8 cellular contexts compared by ENCODE assay signal in genomic region chr20:48827880-48828733, GRCh38. TPM values are rescaled to one million over a fixed set of nuclear protein-coding genes. Genes with fewer than 3 reads are reported as not detected.
DNase-seq lines count a peak whose midpoint lies in the region; ATAC-seq, FAIRE-seq and TF ChIP-seq lines count a peak whose summit lies in the region.

Gene PREX1, minus strand, starts transcription at chr20:48827999. Its CDS starts 139 bp downstream, at chr20:48827860.

- H2BK12ac ChIP-seq in H1 (ENCODE audit: low read depth, low read length), result no peak within 1 kb of the TSS

- H2BK15ac ChIP-seq in H1 (ENCODE audit: low read length), result no peak within 1 kb of the TSS

- 2% methylated on average over 51 of the region's 122 CpGs; no CpG with 5 or more reads in 1 of the 2 experiments for WGBS in H1 (ENCODE audit: extremely low coverage in 1 of 2, insufficient coverage in 1 of 2, insufficient read length in 1 of 2, insufficient replicate concordance in 2 of 2, low coverage in 1 of 2, low lambda C conversion rate in 2 of 2, missing lambda C conversion rate in 1 of 2), 2 experiments
- 0 to 1% methylated on average over 61 to 106 of the region's 122 CpGs for WGBS in mesodermal cell (ENCODE audit: insufficient coverage in 2 of 2), 2 experiments

- peaks cover 0 to 8% of the 10 kb centered on the region in 2 experiments; a peak in 2 of 4 replicates for H3K79me2 ChIP-seq in H1 (ENCODE audit: control insufficient read depth in 1 of 2, insufficient read depth in 2 of 2, low read length in 2 of 2)

- H3K4me3 ChIP-seq in H1 (ENCODE audit: extremely low read depth in 1 of 4, insufficient read depth in 2 of 4, low read depth in 3 of 4, low read length in 4 of 4) (peak within 1 kb of the TSS; percentile 61 to 85 (median 80)), mesodermal cell (ENCODE audit: extremely low read depth, insufficient read depth, low read length, poor library complexity, severe bottlenecking) (peak within 1 kb of the TSS; percentile 66)

- CTCF ChIA-PET in activated CD8-positive, alpha-beta memory T cell treated with anti-CD3 and anti-CD28 coated beads for 36 hours (lab: Charles Lee), result interaction anchor here (0.6 to 2.1 kb wide), 5 partner anchors 10 to 173 kb away, joined by 4 to 7 read pairs (median 5); no protein-coding TSS in a partner anchor
- CTCF ChIA-PET in H1 (lab: Charles Lee; ENCODE audit: partially characterized antibody), result interaction anchor here (1.1 to 4.6 kb wide), 4 partner anchors 11 to 171 kb away, joined by 3 to 35 read pairs (median 4); no protein-coding TSS in a partner anchor

- no peak within 1 kb of the TSS for H3K56ac ChIP-seq in H1 (replicated peaks; ENCODE audit: insufficient read length, low read depth, low read length)

- H2BK120ac ChIP-seq in H1 (replicated peaks; ENCODE audit: low read depth, low read length), result no peak within 1 kb of the TSS

- peak within 1 kb of the TSS; percentile 20 for H4K91ac ChIP-seq in H1 (replicated peaks; ENCODE audit: insufficient read length, low read length)

- H4K5ac ChIP-seq in H1 (ENCODE audit: insufficient read length, low read depth, low read length), result no peak within 1 kb of the TSS

- DNase-seq in NCI-H1694 treated with DMSO at 0.1 percent for 48 hours (lab: John Stamatoyannopoulos, UW) (peak; percentile 43), NCI-H1694 (lab: John Stamatoyannopoulos, UW) (no peak), NCI-H524 treated with DMSO at 0.1 percent for 48 hours (lab: John Stamatoyannopoulos, UW) (peak; percentile 43), H1 (ENCODE audit: low read depth in 1 of 2, low spot score in 2 of 2) (peak; percentile 34 to 91)
- peak; percentile 62 for DNase-seq in stimulated activated CD8-positive, alpha-beta memory T cell treated with anti-CD3 and anti-CD28 coated beads, Interleukin-15, amount 100 ng/mL, for 1 hour (ENCODE audit: low read depth)

- H3K18ac ChIP-seq in H1 (ENCODE audit: extremely low read depth, low read length), result peak within 1 kb of the TSS; percentile 71

- peak in 1 of 2 experiments; percentile 15; a peak in 1 of 4 replicates for TF ChIP-seq RAD21 in H1 (IDR thresholded peaks at IDR 0.05 in 1 of 2, conservative IDR thresholded peaks at IDR 0.05 in 1 of 2; ENCODE audit: low read depth in 2 of 2, low read length in 2 of 2)

- FAIRE-seq in H1 (lab: Jason Lieb, UNC), result no peak

- TF ChIP-seq CTCF in H1 (IDR thresholded peaks at IDR 0.05; ENCODE audit: control extremely low read depth in 1 of 3, insufficient read depth in 1 of 3, low read depth in 1 of 3, low read length in 3 of 3), result no peak

- H3K9me3 ChIP-seq in H1 (ENCODE audit: insufficient read depth in 2 of 2, low read depth in 1 of 2, low read length in 1 of 2) (no peaks in the 10 kb centered on the region), mesodermal cell (ENCODE audit: control insufficient read depth, low read length) (no peaks in the 10 kb centered on the region)

- H3K9ac ChIP-seq in H1 (replicated peaks in 1 of 4; ENCODE audit: extremely low read depth in 1 of 4, low read depth in 3 of 4, low read length in 3 of 4), result peak within 1 kb of the TSS in 2 of 4 experiments; percentile 29 to 50; a peak in 2 of 7 replicates

- H3K4me2 ChIP-seq in H1 (ENCODE audit: insufficient read depth in 1 of 2, low read depth in 2 of 2, low read length in 2 of 2), result peak within 1 kb of the TSS; percentile 80 to 89

- no peak within 1 kb of the TSS for H3K27ac ChIP-seq in H1 (ENCODE audit: low read depth, low read length)
- peak within 1 kb of the TSS; percentile 65 for H3K27ac ChIP-seq in mesodermal cell (ENCODE audit: low read depth, low read length, severe bottlenecking)

- H4K8ac ChIP-seq in H1 (ENCODE audit: extremely low read depth, insufficient read depth, low read length), result peak within 1 kb of the TSS; percentile 73; the same call in 1 of the 2 replicates

- TF ChIP-seq POLR2A in H1 (IDR thresholded peaks at IDR 0.05; ENCODE audit: control extremely low read depth in 1 of 2, low read depth in 2 of 2, low read length in 2 of 2), result no peak

- H3K4ac ChIP-seq in H1 (replicated peaks; ENCODE audit: insufficient read length, low read depth, low read length), result peak within 1 kb of the TSS; percentile 14

- no peak within 1 kb of the TSS for H3K23ac ChIP-seq in H1 (ENCODE audit: insufficient read length)

- no peak within 1 kb of the TSS for H2BK20ac ChIP-seq in H1 (ENCODE audit: low read length)

- H3K4me1 ChIP-seq in H1 (replicated peaks in 1 of 4; ENCODE audit: control insufficient read depth in 3 of 4, insufficient read depth in 4 of 4, low read length in 3 of 4) (peaks cover 0 to 9% (median 3%) of the 10 kb centered on the region in 4 experiments; a peak in 5 of 7 replicates), mesodermal cell (ENCODE audit: control insufficient read depth, insufficient read depth, low read length, poor library complexity, severe bottlenecking) (peaks cover 31% of the 10 kb centered on the region)

- H2AK5ac ChIP-seq in H1 (ENCODE audit: low read depth, low read length), result no peak within 1 kb of the TSS

- TF ChIP-seq EP300 in H1 (IDR thresholded peaks at IDR 0.05; ENCODE audit: borderline replicate concordance in 1 of 2, low read depth in 2 of 2, low read length in 2 of 2), result no peak

- H3K79me1 ChIP-seq in H1 (ENCODE audit: low read depth, low read length), result no peaks in the 10 kb centered on the region

- POLR2A ChIA-PET in activated CD8-positive, alpha-beta memory T cell treated with anti-CD3 and anti-CD28 coated beads for 36 hours (lab: Charles Lee), result interaction anchor here (0.8 to 2.1 kb wide), 9 partner anchors 14 to 218 kb away, joined by 3 to 9 read pairs (median 3); partner anchors contain the start of gene CSE1L
- POLR2A ChIA-PET in H1 (lab: Charles Lee; ENCODE audit: partially characterized antibody), result interaction anchor here (0.8 to 1.6 kb wide), 13 partner anchors 8 to 118 kb away, joined by 3 to 9 read pairs (median 3); no protein-coding TSS in a partner anchor

- H2BK5ac ChIP-seq in H1 (ENCODE audit: low read depth, low read length), result no peak within 1 kb of the TSS

- peaks cover 9% of the 10 kb centered on the region; the same call in 1 of the 2 replicates for H3K23me2 ChIP-seq in H1 (ENCODE audit: low read depth, low read length)

- H3K36me3 ChIP-seq in H1 (ENCODE audit: control insufficient read depth in 2 of 4, insufficient read depth in 4 of 4, low read length in 3 of 4), result no peaks in the 10 kb centered on the region
- no peaks in the 10 kb centered on the region for H3K36me3 ChIP-seq in mesodermal cell (ENCODE audit: control insufficient read depth, insufficient read depth, low read length)

- ATAC-seq in HG02938 (IDR thresholded peaks at IDR 0.05; ENCODE audit: unreplicated experiment), result peak; percentile 32

- peaks cover 0 to 45% (median 26%) of the 10 kb centered on the region in 4 experiments; a peak in 6 of 7 replicates for H3K27me3 ChIP-seq in H1 (replicated peaks in 1 of 4; ENCODE audit: control insufficient read depth in 3 of 4, extremely low read depth in 1 of 4, insufficient read depth in 3 of 4, low read length in 3 of 4)

- no peak within 1 kb of the TSS for H3K14ac ChIP-seq in H1 (ENCODE audit: insufficient read length)

- peaks cover 7 to 10% of the 10 kb centered on the region in 2 experiments for H4K20me1 ChIP-seq in H1 (replicated peaks in 1 of 2; ENCODE audit: control insufficient read depth in 1 of 2, insufficient read depth in 2 of 2, low read length in 2 of 2)

- peak within 1 kb of the TSS; percentile 60; the same call in 1 of the 2 replicates for H2AFZ ChIP-seq in H1 (ENCODE audit: low read length)

TF ChIP-seq in H1, 55 proteins besides CTCF, POLR2A, EP300 and RAD21 (continues in another document):
- TF ChIP-seq SIX5 (IDR thresholded peaks at IDR 0.05; ENCODE audit: low read depth, low read length) (no peak), SIRT6 (IDR thresholded peaks at IDR 0.05; ENCODE audit: low read length) (no peak), RNF2 (IDR thresholded peaks at IDR 0.05; ENCODE audit: borderline replicate concordance, low read depth, low read length, missing control alignments, poor library complexity, severe bottlenecking) (no peak), CEBPB (IDR thresholded peaks at IDR 0.05; ENCODE audit: low read depth, low read length) (no peak), TEAD4 (IDR thresholded peaks at IDR 0.05; ENCODE audit: low read depth, low read length) (no peak), PHF8 (conservative IDR thresholded peaks at IDR 0.05; ENCODE audit: low read depth, low read length) (peak; percentile 40; the same call in 1 of the 2 replicates), CTBP2 (IDR thresholded peaks at IDR 0.05; ENCODE audit: borderline replicate concordance, insufficient read depth, insufficient read length, low read length) (no peak), SP2 (IDR thresholded peaks at IDR 0.05; ENCODE audit: low read length) (no peak), HDAC2 (IDR thresholded peaks at IDR 0.05; ENCODE audit: borderline replicate concordance in 1 of 2, low read depth in 2 of 2, low read length in 2 of 2) (no peak; a peak in 1 of 4 replicates), GTF2F1 (IDR thresholded peaks at IDR 0.05; ENCODE audit: borderline replicate concordance, low read depth, low read length) (no peak), RXRA (IDR thresholded peaks at IDR 0.05; ENCODE audit: insufficient read depth, low read depth, low read length) (no peak), SUZ12 (IDR thresholded peaks at IDR 0.05; ENCODE audit: low read length) (no peak), MAFK (IDR thresholded peaks at IDR 0.05; ENCODE audit: low read depth, low read length) (no peak), GABPA (IDR thresholded peaks at IDR 0.05; ENCODE audit: borderline replicate concordance, insufficient read depth, low read length) (no peak), JUND (IDR thresholded peaks at IDR 0.05; ENCODE audit: low read length) (no peak), KDM1A (IDR thresholded peaks at IDR 0.05; ENCODE audit: borderline replicate concordance, low read length) (no peak), RFX5 (IDR thresholded peaks at IDR 0.05; ENCODE audit: borderline replicate concordance, low read depth, low read length) (no peak), BACH1 (IDR thresholded peaks at IDR 0.05; ENCODE audit: low read length) (peak; percentile 74)

RNA-seq across cellular contexts. Expression of gene PREX1, which starts in this region (rescaled TPM):
- total RNA-seq in activated CD8-positive, alpha-beta memory T cell treated with anti-CD3 and anti-CD28 coated beads for 36 hours, result 10 to 100 TPM; 82.8 to 86.5 TPM
- 12.8 and 13.5 TPM in 2 replicates for total RNA-seq in H1 (2021; fragmentation: NEBNext Ultra II Directional; extraction: Animal tissue kit (Norgen Biotek cat#: 25700))
- polyA plus RNA-seq in H1 (2011; rRNA removed), result 10.7 and 13.4 TPM in 2 replicates
- polyA plus RNA-seq in H1 (2011; cell fraction: cytosol; rRNA removed), result 9.6 TPM
- 17.7 TPM for polyA plus RNA-seq in H1 (2011; cell fraction: nucleus; rRNA removed)
- polyA plus RNA-seq in H1 (2012, experiment 1 of 2), result 8.8 to 13.0 TPM (median 12.7 TPM) in 4 replicates
- 8.5 TPM for polyA plus RNA-seq in H1 (2012, experiment 2 of 2)
- 6.3 TPM for polyA plus RNA-seq in H1 (2013, experiment 1 of 2)
- 6.2 TPM for polyA plus RNA-seq in H1 (2013, experiment 2 of 2)
- 12.9 and 16.1 TPM in 2 replicates for polyA minus RNA-seq in H1 (2011; rRNA and poly(A)+ RNA removed)
- polyA minus RNA-seq in H1 (2011; cell fraction: cytosol; rRNA and poly(A)+ RNA removed), result 9.6 TPM
- 8.8 TPM for polyA minus RNA-seq in H1 (2011; cell fraction: nucleus; rRNA and poly(A)+ RNA removed)
- polyA plus RNA-seq in mesodermal cell (2013, experiment 1 of 2), result 53.5 TPM
- polyA plus RNA-seq in mesodermal cell (2013, experiment 2 of 2), result 34.1 TPM
